ENCODE assay signal across 1 cellular context in genomic region chr16:81626181-81626674, GRCh38.
TF ChIP-seq lines count a peak whose summit lies in the region.

No MANE protein-coding gene starts in this region.

TF ChIP-seq in HepG2, 621 proteins besides CTCF, POLR2A, EP300 and RAD21 (continued from another document):
- 0 out of 2 replicates have a peak, but pooled peaks have one; percentile 17 for TF ChIP-seq JUND (CRISPR knock-in tag; IDR thresholded peaks at IDR 0.05)
- TF ChIP-seq ZNF737 (CRISPR knock-in tag; IDR thresholded peaks at IDR 0.05; ENCODE audit: borderline replicate concordance) = 0 out of 2 replicates have a peak, but pooled peaks have one; percentile 45
- no peak for TF ChIP-seq ZNF225 (CRISPR knock-in tag; IDR thresholded peaks at IDR 0.05)
- no peak for TF ChIP-seq FUBP1 (CRISPR knock-in tag; IDR thresholded peaks at IDR 0.05; ENCODE audit: borderline replicate concordance)
- no peak for TF ChIP-seq ZFP82 (CRISPR knock-in tag; IDR thresholded peaks at IDR 0.05; ENCODE audit: borderline replicate concordance)
- no peak for TF ChIP-seq PRMT3 (CRISPR knock-in tag; IDR thresholded peaks at IDR 0.05; ENCODE audit: borderline replicate concordance, low read depth)
- no peak for TF ChIP-seq NONO (IDR thresholded peaks at IDR 0.05)
- 0 out of 2 replicates have a peak, but pooled peaks have one; percentile 15 for TF ChIP-seq NONO (CRISPR knock-in tag; conservative IDR thresholded peaks at IDR 0.05)
TF ChIP-seq in HepG2: peak in this region for 4.
